Comparison of ENCODE assay signal across 9 cellular contexts in genomic region chr2:241844066-241844728, GRCh38. TPM values are rescaled to one million over a fixed set of nuclear protein-coding genes. Genes with fewer than 3 reads are reported as not detected.
A peak's percentile ranks its signal among the peaks of the same experiment; 100 is the strongest.
DNase-seq lines count a peak whose midpoint lies in the region; ATAC-seq and TF ChIP-seq lines count a peak whose summit lies in the region.
"Had no signal": no experiment of that assay in that cellular context is flagged by ENCODE, and none has a peak within 500 bp of the region (broad histone marks: within the 10 kb centered on the region; RNA-seq: fewer than 3 reads in every experiment).

No MANE protein-coding gene starts in this region.

- no peaks in the 10 kb centered on the region for H3K9me3 ChIP-seq in Panc1 (ENCODE audit: control insufficient read depth, insufficient read depth, low read depth, low read length)
- H3K9me3 ChIP-seq in vagina, result no peaks in the 10 kb centered on the region

- H3K4me1 ChIP-seq in Panc1 (ENCODE audit: control insufficient read depth, insufficient read depth, low read length), result peaks cover 5% of the 10 kb centered on the region; the same call in 1 of the 2 replicates
- peaks cover 21% of the 10 kb centered on the region for H3K4me1 ChIP-seq in vagina

- intact Hi-C loops in Panc1 (cut with micrococcal nuclease; ENCODE audit: unreplicated experiment), result no loop called here
- intact Hi-C loops in cardiac septum (cut with DNase I), result no loop called here
- intact Hi-C loops in vagina (cut with DNase I), result no loop called here

- DNase-seq in Panc1 (ENCODE audit: low read depth, low spot score) (no peak), cardiac septum (ENCODE audit: low spot score) (peak; percentile 90), retina (peak; percentile 58), vagina (ENCODE audit: extremely low spot score in 2 of 2) (no peak), NAMALWA (ENCODE audit: low spot score) (no peak)
- peak; percentile 85 for DNase-seq in activated naive CD4-positive, alpha-beta T cell treated with Interleukin-2 at 50 U/mL for 16 hours

- peak in 1 of 2 donors; percentile 4 for TF ChIP-seq POLR2A in vagina (IDR thresholded peaks at IDR 0.05)

- H3K36me3 ChIP-seq in Panc1 (ENCODE audit: control insufficient read depth, insufficient read depth, low read length) (no peaks in the 10 kb centered on the region), vagina (no peaks in the 10 kb centered on the region)

- ATAC-seq in GM18498 (IDR thresholded peaks at IDR 0.05; ENCODE audit: unreplicated experiment) (peak; percentile 72), HG02759 (IDR thresholded peaks at IDR 0.05; ENCODE audit: unreplicated experiment) (peak; percentile 75), Panc1 (peak; percentile 88)

- TF ChIP-seq CTCF in Panc1 (IDR thresholded peaks at IDR 0.05) (no peak), vagina (IDR thresholded peaks at IDR 0.05) (no peak)

- H3K27me3 ChIP-seq in Panc1 (ENCODE audit: control insufficient read depth, insufficient read depth, low read length) (no peaks in the 10 kb centered on the region), vagina (no peaks in the 10 kb centered on the region)

- H3K4me3 ChIP-seq in Panc1 (ENCODE audit: low read depth in 2 of 2, low read length in 2 of 2) (peak overlapping the region; percentile 41 to 57), vagina (peak overlapping the region; percentile 44 to 52)

- BruUV-seq in Panc1 (replicated peaks; lab: Mats Ljungman, UMichigan), result no TSS peak

- H3K27ac ChIP-seq in Panc1 (ENCODE audit: low read length) (0 out of 2 replicates have a peak overlapping the region, but pooled peaks have one; percentile 48), vagina (peak overlapping the region; percentile 73)

- POLR2A ChIA-PET in Panc1 (lab: Charles Lee), result interaction anchor here (0.8 kb wide), 1 partner anchor 39 kb away, joined by 5 read pairs; no protein-coding TSS in a partner anchor

- in situ Hi-C loops in Panc1 (cut with HindIII; ENCODE audit: low pct_unique_long_range_greater_than_20kb, low sequenced_read_pairs), result no loop called here

- CTCF ChIA-PET in Panc1 (lab: Charles Lee), result no interaction called here

RNA-seq across cellular contexts. Expression of gene PDCD1, which starts 14.5 kb away (rescaled TPM):
- total RNA-seq in Panc1 (2021; ENCODE audit: unreplicated experiment), result 0.15 TPM
- 0.29 TPM for polyA plus RNA-seq in Panc1 (2012; ENCODE audit: insufficient read length)
- 2.0 TPM for total RNA-seq in cardiac septum
- total RNA-seq in vagina, result 3.9 TPM
- total RNA-seq: pulmonary artery endothelial cell had no signal

RNA-seq across cellular contexts. Expression of gene RTP5, which starts 25.3 kb away (rescaled TPM):
- total RNA-seq in Panc1 (2021; ENCODE audit: unreplicated experiment), result not detected
- not detected for polyA plus RNA-seq in Panc1 (2012; ENCODE audit: insufficient read length)
- total RNA-seq in cardiac septum, result 0.08 TPM
- not detected for total RNA-seq in vagina
- total RNA-seq: pulmonary artery endothelial cell had no signal

RNA-seq across cellular contexts. Expression of gene NEU4, which starts 35.2 kb away (rescaled TPM):
- total RNA-seq in Panc1 (2021; ENCODE audit: unreplicated experiment) (10.0 TPM), cardiac septum (not detected), vagina (not detected)
- polyA plus RNA-seq in Panc1 (2012; ENCODE audit: insufficient read length), result 18.8 TPM
- total RNA-seq: pulmonary artery endothelial cell had no signal

Comparison
In these comparisons a context has a peak if more than half of its experiments do, and no peak if none do; other contexts are left out.
1. DNase-seq: peak in activated naive CD4-positive, alpha-beta T cell treated with Interleukin-2 at 50 U/mL for 16 hours (single experiment), cardiac septum (single experiment) and retina (single experiment); none in Panc1 (single experiment), vagina (0 of 2) and NAMALWA (single experiment).
2. Peak in every context shown above with its lines, with median percentiles within 50 percentile points of each other: ATAC-seq.